1 cellular context compared by ENCODE assay signal in genomic region chr5:116076496-116076895, GRCh38.
TF ChIP-seq lines count a peak whose summit lies in the region.

No MANE protein-coding gene starts in this region.

TF ChIP-seq in SK-N-SH, 30 proteins besides CTCF, POLR2A, EP300 and RAD21 (continued from another document):
- no peak for TF ChIP-seq IRF3 (IDR thresholded peaks at IDR 0.05; ENCODE audit: low read depth, low read length)
- TF ChIP-seq EZH2phosphoT487 (IDR thresholded peaks at IDR 0.05; ENCODE audit: borderline replicate concordance, low read depth): no peak
- TF ChIP-seq JUND (IDR thresholded peaks at IDR 0.05): no peak
- no peak for TF ChIP-seq FOXJ3 (CRISPR knock-in tag; IDR thresholded peaks at IDR 0.05)
- no peak for TF ChIP-seq PBX3 (IDR thresholded peaks at IDR 0.05)
- TF ChIP-seq TCF12 (IDR thresholded peaks at IDR 0.05): no peak
TF ChIP-seq in SK-N-SH: peak in this region for 0.
